In the genomic region with DNA sequence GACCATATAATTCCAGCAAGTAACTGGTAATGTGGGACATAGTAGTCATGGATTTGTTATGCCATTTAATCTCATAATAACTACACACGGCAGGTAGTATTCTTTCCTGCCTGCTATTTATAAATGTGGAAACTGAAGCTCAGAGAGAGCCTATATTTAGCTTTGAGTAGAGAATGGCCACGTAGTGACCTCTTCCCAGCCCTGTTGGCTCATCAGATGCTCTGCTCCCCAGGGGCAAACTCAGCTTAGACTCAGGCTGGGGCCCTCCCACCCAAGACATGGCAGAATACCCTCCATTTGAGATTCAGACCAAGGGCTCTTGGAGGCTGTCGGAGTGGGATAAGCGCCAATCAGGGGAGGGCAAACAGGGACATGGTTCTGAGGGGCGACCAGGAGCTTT, we compare ENCODE assay signal across 14 cellular contexts. TPM values are rescaled to one million over a fixed set of nuclear protein-coding genes. Genes with fewer than 3 reads are reported as not detected.
DNase-seq lines count a peak whose midpoint lies in the region; ATAC-seq and TF ChIP-seq lines count a peak whose summit lies in the region.
"Had no signal": no experiment of that assay in that cellular context is flagged by ENCODE, and none has a peak within 500 bp of the region (broad histone marks: within the 10 kb centered on the region; RNA-seq: fewer than 3 reads in every experiment).

No MANE protein-coding gene starts in this region.

- no peak for TF ChIP-seq POLR2A in spleen (IDR thresholded peaks at IDR 0.05)

- H3K4me3 ChIP-seq in spleen: no peak overlapping the region

- WGBS in spleen, 5 donors: 58 to 78% (median 71%) methylated on average over 5 of the region's 5 CpGs

- intact Hi-C loops in left ventricle myocardium superior (cut with micrococcal nuclease) (no loop called here), spleen (cut with DNase I; ENCODE audit: low total_unique reads) (no loop called here)

- no peaks in the 10 kb centered on the region for H3K9me3 ChIP-seq in spleen

- peak; percentile 93 for ATAC-seq in left ventricle myocardium superior
- no peak for ATAC-seq in GM21528 (IDR thresholded peaks at IDR 0.05; ENCODE audit: low FRiP score, unreplicated experiment)

- H3K36me3 ChIP-seq in spleen: no peaks in the 10 kb centered on the region

- peaks cover 0 to 16% (median 0%) of the 10 kb centered on the region in 7 donors for H3K27me3 ChIP-seq in spleen (replicated peaks in 1 of 7)

- peak; percentile 33 for DNase-seq in NCI-H2227 (lab: John Stamatoyannopoulos, UW; ENCODE audit: unreplicated experiment)
- DNase-seq in caudate nucleus (lab: John Stamatoyannopoulos, UW): no peak
- DNase-seq in left ventricle myocardium superior: no peak
- peak; percentile 21 for DNase-seq in spleen
- no peak for DNase-seq in GM13976 (ENCODE audit: low spot score)
- no peak for DNase-seq in central memory CD4-positive, alpha-beta T cell
- DNase-seq: H7, HFFc6, KG1, NCI-H187 treated with DMSO at 0.1 percent for 48 hours, NCI-H345, NCI-H524 treated with DMSO at 0.1 percent for 48 hours had no signal

- no peaks in the 10 kb centered on the region for H3K4me1 ChIP-seq in spleen

- H3K27ac ChIP-seq in caudate nucleus (ENCODE audit: low read depth, low read length) (peak overlapping the region; percentile 65), spleen (no peak overlapping the region)
- H3K27ac ChIP-seq: C4-2B had no signal

- TF ChIP-seq CTCF in spleen (IDR thresholded peaks at IDR 0.05 in 8 of 11, conservative IDR thresholded peaks at IDR 0.05 in 3 of 11): no peak
- TF ChIP-seq CTCF in GM13976 (IDR thresholded peaks at IDR 0.05; ENCODE audit: borderline replicate concordance, control extremely low read depth, extremely low read depth, insufficient read depth, missing control alignments): no peak

- in situ Hi-C loops in GM13976 (cut with MboI; ENCODE audit: low sequenced_read_pairs, unreplicated experiment): no loop called here

RNA-seq across cellular contexts. Expression of a gene that starts 17.3 kb away (rescaled TPM):
- 39.8 TPM for total RNA-seq in left ventricle myocardium superior
- total RNA-seq in spleen: 10 to 100 TPM in 2 of 7 donors, 1 to 10 TPM in 5; 4.2 to 11.2 (median 6.3) TPM
- polyA plus RNA-seq in spleen: 1 to 10 TPM; 2.5 to 6.5 (median 3.3) TPM

RNA-seq across cellular contexts. Expression of a gene that starts 42.7 kb away (rescaled TPM):
- total RNA-seq in left ventricle myocardium superior: 3.9 TPM
- 10 to 100 TPM; 49.8 to 76.8 (median 64.2) TPM for total RNA-seq in spleen
- 10 to 100 TPM; 20.1 to 35.0 (median 23.6) TPM for polyA plus RNA-seq in spleen

Comparison
In these comparisons a context has a peak if more than half of its experiments do, and no peak if none do; other contexts are left out.
1. DNase-seq: peak in NCI-H2227 (single experiment) and spleen (single experiment); none in caudate nucleus (0 of 61), left ventricle myocardium superior (single experiment), GM13976 (single experiment) and central memory CD4-positive, alpha-beta T cell (single experiment).
2. RNA of a gene that starts 42.7 kb away (total RNA-seq): 49.8 to 76.8 TPM in spleen; 3.9 TPM in left ventricle myocardium superior (single experiment); every median in the first group is over 10 times any median in the second.